In genomic region chr6:38943964-38944363, GRCh38 we compare ENCODE assay signal across 1 cellular context.
TF ChIP-seq lines count a peak whose summit lies in the region.

No MANE protein-coding gene starts in this region.

TF ChIP-seq in GM23338, 12 proteins besides CTCF, POLR2A, EP300 and RAD21 (continued from another document):
- TF ChIP-seq ZNF462 (CRISPR knock-in tag; IDR thresholded peaks at IDR 0.05), result no peak
- TF ChIP-seq EZH2phosphoT487 (IDR thresholded peaks at IDR 0.05; ENCODE audit: unreplicated experiment), result no peak
